ENCODE assay signal across 18 cellular contexts in the genomic region with DNA sequence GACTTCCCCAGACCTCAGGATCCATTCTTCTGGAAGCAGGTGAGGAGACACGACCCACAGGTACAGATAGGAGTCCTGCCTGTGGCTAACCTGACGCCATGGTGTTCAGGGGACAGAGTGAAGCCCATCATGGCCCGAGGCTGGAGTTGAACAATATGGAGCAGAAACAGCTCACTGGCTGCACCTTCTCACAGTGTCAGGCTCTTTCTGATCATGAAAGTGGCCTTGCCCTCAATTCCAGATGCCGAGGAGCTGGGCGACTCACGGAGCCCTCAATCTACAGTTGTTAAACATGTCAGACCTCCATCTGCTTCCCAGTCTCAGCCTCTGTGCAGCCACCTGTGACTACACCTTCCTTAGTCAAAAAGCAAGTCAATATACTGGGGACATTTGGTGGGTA.
A peak's percentile ranks its signal among the peaks of the same experiment; 100 is the strongest.
DNase-seq lines count a peak whose midpoint lies in the region; ATAC-seq, FAIRE-seq and TF ChIP-seq lines count a peak whose summit lies in the region.
"Had no signal": no experiment of that assay in that cellular context is flagged by ENCODE, and none has a peak within 500 bp of the region (broad histone marks: within the 10 kb centered on the region; RNA-seq: fewer than 3 reads in every experiment).

No MANE protein-coding gene starts in this region.

- dilution Hi-C loops in keratinocyte (cut with MboI; ENCODE audit: extremely low pct_ligation_motif_present, low sequenced_read_pairs), result no loop called here

- H3K9me3 ChIP-seq in Caco-2, result no peaks in the 10 kb centered on the region
- H3K9me3 ChIP-seq in RWPE2 (ENCODE audit: severe bottlenecking), result no peaks in the 10 kb centered on the region
- H3K9me3 ChIP-seq in keratinocyte (ENCODE audit: control insufficient read depth, low read depth, low read length), result no peaks in the 10 kb centered on the region
- H3K9me3 ChIP-seq in neuronal stem cell (replicated peaks in 1 of 2; ENCODE audit: control insufficient read depth in 2 of 2, insufficient read depth in 1 of 2, low read depth in 1 of 2, low read length in 2 of 2), result no peaks in the 10 kb centered on the region
- H3K9me3 ChIP-seq: BLaER1 had no signal

- no peaks in the 10 kb centered on the region for H3K79me2 ChIP-seq in keratinocyte (ENCODE audit: control insufficient read depth, insufficient read depth, low read length)

- H2AFZ ChIP-seq in keratinocyte (ENCODE audit: control insufficient read depth, low read length) (no peak overlapping the region), neuronal stem cell (ENCODE audit: low read length) (no peak overlapping the region)

- H3K36me3 Mint-ChIP-seq in Caco-2 (ENCODE audit: insufficient read depth, unreplicated experiment) (peaks cover 6% of the 10 kb centered on the region), HFFc6 (ENCODE audit: low read depth) (peaks cover 5% of the 10 kb centered on the region)
- H3K36me3 Mint-ChIP-seq: CD14-positive monocyte; CD4-positive, alpha-beta memory T cell had no signal

- H3K4me2 ChIP-seq in keratinocyte (ENCODE audit: control insufficient read depth, extremely low read depth, insufficient read depth, low read depth, low read length) (peak overlapping the region; percentile 20), neuronal stem cell (ENCODE audit: insufficient read depth, low read length, poor library complexity, severe bottlenecking) (no peak overlapping the region)
- H3K4me2 ChIP-seq: BLaER1, KMS-11 had no signal

- no peaks in the 10 kb centered on the region for H3K79me1 ChIP-seq in neuronal stem cell (ENCODE audit: low read depth, low read length)

- H3K27ac Mint-ChIP-seq in Caco-2 (ENCODE audit: unreplicated experiment) (peak overlapping the region; percentile 34), HFFc6 (no peak overlapping the region)
- H3K27ac Mint-ChIP-seq: CD14-positive monocyte; CD4-positive, alpha-beta memory T cell; H9 had no signal

- H3K36me3 ChIP-seq in Caco-2 (ENCODE audit: control insufficient read depth, insufficient read depth, low read length) (no peaks in the 10 kb centered on the region), RWPE2 (ENCODE audit: low read depth) (no peaks in the 10 kb centered on the region), keratinocyte (ENCODE audit: control insufficient read depth in 2 of 2, extremely low read depth in 1 of 2, insufficient read depth in 2 of 2, low read length in 2 of 2) (no peaks in the 10 kb centered on the region), neuronal stem cell (replicated peaks in 1 of 2; ENCODE audit: control insufficient read depth in 2 of 2, insufficient read depth in 2 of 2, low read length in 2 of 2) (no peaks in the 10 kb centered on the region), brain microvascular endothelial cell (replicated peaks) (no peaks in the 10 kb centered on the region)
- H3K36me3 ChIP-seq: BLaER1 had no signal

- WGBS in neuronal stem cell (ENCODE audit: extremely low coverage in 2 of 2, insufficient read length in 2 of 2, insufficient replicate concordance in 1 of 2), 2 donors, result no CpG with 5 or more reads among the region's 6 CpGs

- H3K27me3 ChIP-seq in Caco-2 (replicated peaks; ENCODE audit: control insufficient read depth, insufficient read depth, low read length) (no peaks in the 10 kb centered on the region), RWPE2 (ENCODE audit: insufficient read depth, poor library complexity, severe bottlenecking) (no peaks in the 10 kb centered on the region), keratinocyte (ENCODE audit: control insufficient read depth, extremely low read depth, insufficient read depth, low read length) (no peaks in the 10 kb centered on the region), neuronal stem cell (ENCODE audit: control insufficient read depth in 3 of 3, insufficient read depth in 3 of 3, low read depth in 1 of 3, low read length in 3 of 3) (no peaks in the 10 kb centered on the region), brain microvascular endothelial cell (replicated peaks) (no peaks in the 10 kb centered on the region)
- H3K27me3 ChIP-seq: BLaER1 had no signal

- TF ChIP-seq CTCF in Caco-2 (IDR thresholded peaks at IDR 0.05; ENCODE audit: insufficient read depth in 1 of 2, low read depth in 1 of 2, low read length in 1 of 2, severe bottlenecking in 1 of 2, unreplicated experiment in 1 of 2), result no peak
- no peak for TF ChIP-seq CTCF in RWPE2 (IDR thresholded peaks at IDR 0.05; ENCODE audit: poor library complexity, severe bottlenecking)
- no peak for TF ChIP-seq CTCF in keratinocyte (optimal IDR thresholded peaks at IDR 0.05 in 1 of 3, IDR thresholded peaks at IDR 0.05 in 1 of 3, conservative IDR thresholded peaks at IDR 0.05 in 1 of 3; ENCODE audit: extremely low read depth in 1 of 3, insufficient read depth in 2 of 3, low read length in 3 of 3)
- TF ChIP-seq CTCF in HFFc6 (IDR thresholded peaks at IDR 0.05), result no peak
- TF ChIP-seq CTCF in brain microvascular endothelial cell (IDR thresholded peaks at IDR 0.05; ENCODE audit: low read depth, low read length, missing control alignments), result no peak

- intact Hi-C loops in Caco-2 (cut with micrococcal nuclease; ENCODE audit: unreplicated experiment), result no loop called here

- no peaks in the 10 kb centered on the region for H3K9me1 ChIP-seq in keratinocyte (ENCODE audit: control insufficient read depth, extremely low read depth, insufficient read depth, low read length)

- no peaks in the 10 kb centered on the region for H4K20me1 ChIP-seq in keratinocyte (ENCODE audit: control insufficient read depth, extremely low read depth, insufficient read depth, low read length)
- H4K20me1 ChIP-seq: BLaER1 had no signal

- H3K9ac ChIP-seq in keratinocyte (ENCODE audit: control insufficient read depth, extremely low read depth, insufficient read depth, low read length), result no peak overlapping the region
- H3K9ac ChIP-seq in neuronal stem cell (ENCODE audit: low read depth, low read length, poor library complexity), result no peak overlapping the region
- H3K9ac ChIP-seq: BLaER1, KMS-11 had no signal

- H4K8ac ChIP-seq in neuronal stem cell (ENCODE audit: low read depth, low read length), result no peak overlapping the region

- no peak overlapping the region for H3K4ac ChIP-seq in neuronal stem cell (ENCODE audit: low read length)

- H3K27ac ChIP-seq in RWPE2 (ENCODE audit: poor library complexity, severe bottlenecking) (peak overlapping the region; percentile 72), keratinocyte (ENCODE audit: control insufficient read depth, insufficient read depth, low read length) (no peak overlapping the region), neuronal stem cell (replicated peaks; ENCODE audit: low read length) (no peak overlapping the region), brain microvascular endothelial cell (no peak overlapping the region)
- H3K27ac ChIP-seq: BLaER1, KMS-11 had no signal

- no peak for DNase-seq in Caco-2
- no peak for DNase-seq in RWPE2 (ENCODE audit: low spot score)
- DNase-seq in keratinocyte (ENCODE audit: low read depth, low spot score), result no peak
- DNase-seq in neuronal stem cell (ENCODE audit: low spot score), result no peak
- DNase-seq in HFFc6, result no peak
- DNase-seq in brain microvascular endothelial cell, result no peak
- DNase-seq in GM12892 (ENCODE audit: insufficient read length), result no peak
- DNase-seq: 8988T; CD4-positive, alpha-beta memory T cell; DMS 273 treated with DMSO at 0.1 percent for 48 hours; GOT3; H9 had no signal

- in situ Hi-C loops in brain microvascular endothelial cell (cut with HindIII; ENCODE audit: low pct_ligation_motif_present, low sequenced_read_pairs), result no loop called here

- no peak overlapping the region for H3K23ac ChIP-seq in neuronal stem cell (ENCODE audit: low read depth, low read length, poor library complexity)

- no peak for TF ChIP-seq POLR2A in GM12892 (IDR thresholded peaks at IDR 0.05; ENCODE audit: low read depth, low read length)

- no peak overlapping the region for H2BK12ac ChIP-seq in neuronal stem cell (ENCODE audit: low read length)

- no peaks in the 10 kb centered on the region for H3K27me3 Mint-ChIP-seq in Caco-2 (ENCODE audit: insufficient read depth, unreplicated experiment)
- H3K27me3 Mint-ChIP-seq in HFFc6 (ENCODE audit: insufficient read depth), result peaks cover 8% of the 10 kb centered on the region
- H3K27me3 Mint-ChIP-seq: CD4-positive, alpha-beta memory T cell had no signal

- H3K9me3 Mint-ChIP-seq in Caco-2 (ENCODE audit: unreplicated experiment) (no peaks in the 10 kb centered on the region), HFFc6 (no peaks in the 10 kb centered on the region)
- H3K9me3 Mint-ChIP-seq: H9 had no signal

- H2BK15ac ChIP-seq in neuronal stem cell (ENCODE audit: low read length), result no peak overlapping the region

- POLR2A ChIA-PET in Caco-2 (lab: Charles Lee), result no interaction called here

- H3K4me3 ChIP-seq in Caco-2 (ENCODE audit: low read depth, low read length) (no peak overlapping the region), RWPE2 (ENCODE audit: severe bottlenecking) (no peak overlapping the region), keratinocyte (ENCODE audit: control insufficient read depth in 2 of 3, extremely low read depth in 1 of 3, insufficient read depth in 2 of 3, low read depth in 1 of 3, low read length in 3 of 3) (no peak overlapping the region), neuronal stem cell (ENCODE audit: low read length in 2 of 2) (no peak overlapping the region), brain microvascular endothelial cell (ENCODE audit: low read depth, low read length) (no peak overlapping the region)
- H3K4me3 ChIP-seq: BLaER1 had no signal

- H3K4me1 ChIP-seq in Caco-2 (peaks cover 11% of the 10 kb centered on the region), RWPE2 (ENCODE audit: insufficient read depth, poor library complexity, severe bottlenecking) (peaks cover 25% of the 10 kb centered on the region), keratinocyte (ENCODE audit: control insufficient read depth, extremely low read depth, insufficient read depth, low read length) (peaks cover 32% of the 10 kb centered on the region), neuronal stem cell (ENCODE audit: control insufficient read depth in 2 of 2, insufficient read depth in 1 of 2, low read depth in 1 of 2, low read length in 2 of 2) (peaks cover 0 to 5% of the 10 kb centered on the region in 2 donors)

- peak overlapping the region; percentile 2 for H2AK5ac ChIP-seq in neuronal stem cell (ENCODE audit: low read depth, low read length)

- BruUV-seq in Caco-2 (replicated peaks; lab: Mats Ljungman, UMichigan), result no TSS peak

- no peak overlapping the region for H3K14ac ChIP-seq in neuronal stem cell (ENCODE audit: low read length)

- H3K4me1 Mint-ChIP-seq in Caco-2 (ENCODE audit: low read depth, unreplicated experiment), result peaks cover 7% of the 10 kb centered on the region
- H3K4me1 Mint-ChIP-seq in HFFc6 (ENCODE audit: low read depth), result peaks cover 30% of the 10 kb centered on the region
- H3K4me1 Mint-ChIP-seq: CD4-positive, alpha-beta memory T cell had no signal

- H3K4me3 Mint-ChIP-seq in Caco-2 (ENCODE audit: unreplicated experiment), result no peak overlapping the region
- no peak overlapping the region for H3K4me3 Mint-ChIP-seq in HFFc6
- H3K4me3 Mint-ChIP-seq: CD14-positive monocyte; CD4-positive, alpha-beta memory T cell; H9 had no signal

- ATAC-seq in RWPE2 (ENCODE audit: low read depth) (no peak), HG03095 (IDR thresholded peaks at IDR 0.05; ENCODE audit: unreplicated experiment) (no peak)
- ATAC-seq: HepG2 had no signal

- CTCF ChIA-PET in Caco-2 (lab: Charles Lee), result interaction anchor here (0.5 kb wide), 1 partner anchor 1099 kb away, joined by 3 read pairs; no protein-coding TSS in a partner anchor

- no peak overlapping the region for H2BK120ac ChIP-seq in neuronal stem cell (ENCODE audit: low read depth, low read length)

- H2BK5ac ChIP-seq in neuronal stem cell (ENCODE audit: low read length), result no peak overlapping the region

- FAIRE-seq in keratinocyte (lab: Jason Lieb, UNC) (no peak), GM12892 (lab: Jason Lieb, UNC) (no peak)
- FAIRE-seq: G401.6, HepG2 had no signal

- no peak overlapping the region for H4K91ac ChIP-seq in neuronal stem cell (ENCODE audit: low read depth, low read length, poor library complexity)

- H3K18ac ChIP-seq in neuronal stem cell (ENCODE audit: low read length), result peak overlapping the region; percentile 30
